ENCODE assay signal across 11 cellular contexts in genomic region chr10:3229815-3230214, GRCh38.
"Had no signal": no experiment of that assay in that cellular context is flagged by ENCODE, and none has a peak within 500 bp of the region (broad histone marks: within the 10 kb centered on the region; RNA-seq: fewer than 3 reads in every experiment).

No MANE protein-coding gene starts in this region.

- H3K9ac ChIP-seq: parathyroid adenoma had no signal

- H3K36me3 ChIP-seq: thyroid gland, uterus had no signal

- ATAC-seq: naive thymus-derived CD4-positive, alpha-beta T cell; stimulated activated memory B cell treated with anti-CD40 and anti-IgM and Interleukin-4, amounts not matched to agents 10 μg/mL and 1 μg/mL and 100 μg/mL, for 72 hours had no signal

- H3K9me3 ChIP-seq: thyroid gland, uterus had no signal

- DNase-seq: activated CD4-positive, alpha-beta T cell treated with anti-CD3 and anti-CD28 coated beads, Interleukin-2, amount 50 U/mL, for 4 hours; activated naive CD4-positive, alpha-beta T cell treated with anti-CD3 and anti-CD28 coated beads for 36 hours; activated T-cell treated with anti-CD3 and anti-CD28 coated beads for 4 hours; glutamatergic neuron; naive thymus-derived CD4-positive, alpha-beta T cell; stimulated activated CD4-positive, alpha-beta T cell treated with anti-CD3 and anti-CD28 coated beads, Interleukin-2, amount 100 ng/mL, for 48 hours; T-helper 2 cell; thyroid gland; uterus had no signal

- H3K4me1 ChIP-seq: parathyroid adenoma, thyroid gland, uterus had no signal

- H3K27ac ChIP-seq: parathyroid adenoma, thyroid gland, uterus had no signal

- H3K27me3 ChIP-seq: thyroid gland, uterus had no signal

- H2AFZ ChIP-seq: parathyroid adenoma had no signal

- H3K79me2 ChIP-seq: parathyroid adenoma had no signal

- H3K4me3 ChIP-seq: thyroid gland, uterus had no signal
